ENCODE assay signal across 7 cellular contexts in genomic region chr7:99504281-99504602, GRCh38. TPM values are rescaled to one million over a fixed set of nuclear protein-coding genes. Genes with fewer than 3 reads are reported as not detected.
A peak's percentile ranks its signal among the peaks of the same experiment; 100 is the strongest.
DNase-seq lines count a peak whose midpoint lies in the region; ATAC-seq, FAIRE-seq and TF ChIP-seq lines count a peak whose summit lies in the region.

No MANE protein-coding gene starts in this region.

- peaks cover 35% of the 10 kb centered on the region for H3K4me1 Mint-ChIP-seq in activated naive CD8-positive, alpha-beta T cell treated with anti-CD3 and anti-CD28 coated beads, Interleukin-2, amount 50 U/mL, for 24 hours

- no peaks in the 10 kb centered on the region for H3K27me3 Mint-ChIP-seq in activated naive CD8-positive, alpha-beta T cell treated with anti-CD3 and anti-CD28 coated beads, Interleukin-2, amount 50 U/mL, for 24 hours

- H3K27ac ChIP-seq in temporal lobe (ENCODE audit: low read depth, low read length), result peak overlapping the region; percentile 92

- ATAC-seq in HG03045 (IDR thresholded peaks at IDR 0.05; ENCODE audit: unreplicated experiment), result peak; percentile 79
- ATAC-seq in activated naive CD8-positive, alpha-beta T cell treated with anti-CD3 and anti-CD28 coated beads, Interleukin-2, amount 50 U/mL, for 24 hours, result peak; percentile 87

- DNase-seq in D721Med (ENCODE audit: insufficient read length, low spot score), result peak; percentile 95
- DNase-seq in activated naive CD8-positive, alpha-beta T cell treated with anti-CD3 and anti-CD28 coated beads, Interleukin-2, amount 50 U/mL, for 24 hours, result no peak
- peak; percentile 96 for DNase-seq in iPS-NIHi11 (ENCODE audit: low spot score)
- no peak for DNase-seq in DMS153 treated with DMSO at 0.1 percent for 48 hours (lab: John Stamatoyannopoulos, UW; ENCODE audit: unreplicated experiment)
- no peak for DNase-seq in GM19238 (ENCODE audit: insufficient read length, low spot score)

- no peak for FAIRE-seq in D721Med (lab: Jason Lieb, UNC)

- peak overlapping the region; percentile 97 for H3K4me3 Mint-ChIP-seq in activated naive CD8-positive, alpha-beta T cell treated with anti-CD3 and anti-CD28 coated beads, Interleukin-2, amount 50 U/mL, for 24 hours

- H3K9me3 Mint-ChIP-seq in activated naive CD8-positive, alpha-beta T cell treated with anti-CD3 and anti-CD28 coated beads, Interleukin-2, amount 50 U/mL, for 24 hours, result peaks cover 4% of the 10 kb centered on the region

- TF ChIP-seq CTCF in D721Med (IDR thresholded peaks at IDR 0.05; ENCODE audit: insufficient read depth, missing control alignments), result no peak

- H3K27ac Mint-ChIP-seq in activated naive CD8-positive, alpha-beta T cell treated with anti-CD3 and anti-CD28 coated beads, Interleukin-2, amount 50 U/mL, for 24 hours, result peak overlapping the region; percentile 97

- peaks cover 10% of the 10 kb centered on the region for H3K36me3 Mint-ChIP-seq in activated naive CD8-positive, alpha-beta T cell treated with anti-CD3 and anti-CD28 coated beads, Interleukin-2, amount 50 U/mL, for 24 hours (ENCODE audit: low read depth)

RNA-seq across cellular contexts. Expression of gene ZKSCAN5, which starts 0.2 kb away (rescaled TPM):
- 17.0 TPM for total RNA-seq in temporal lobe

RNA-seq across cellular contexts. Expression of gene ZNF394, which starts 4.2 kb away (rescaled TPM):
- total RNA-seq in temporal lobe, result 19.4 TPM

RNA-seq across cellular contexts. Expression of gene ZNF789, which starts 31.6 kb away (rescaled TPM):
- total RNA-seq in temporal lobe, result 19.2 TPM

RNA-seq across cellular contexts. Expression of gene ATP5MF, which starts 38.3 kb away (rescaled TPM):
- total RNA-seq in temporal lobe, result 177 TPM

RNA-seq across cellular contexts. Expression of gene FAM200A, which starts 47.7 kb away (rescaled TPM):
- 15.0 TPM for total RNA-seq in temporal lobe

Comparison
In these comparisons a context has a peak if more than half of its experiments do, and no peak if none do; other contexts are left out.
1. DNase-seq: peak in D721Med (single experiment) and iPS-NIHi11 (single experiment); none in activated naive CD8-positive, alpha-beta T cell treated with anti-CD3 and anti-CD28 coated beads, Interleukin-2, amount 50 U/mL, for 24 hours (single experiment), DMS153 treated with DMSO at 0.1 percent for 48 hours (single experiment) and GM19238 (single experiment).